ENCODE assay signal across 8 cellular contexts in genomic region chr7:131111081-131111576, GRCh38.
DNase-seq lines count a peak whose midpoint lies in the region; ATAC-seq and TF ChIP-seq lines count a peak whose summit lies in the region.

No MANE protein-coding gene starts in this region.

- H3K4me1 Mint-ChIP-seq in activated CD8-positive, alpha-beta T cell treated with anti-CD3 and anti-CD28 coated beads for 36 hours (ENCODE audit: low read depth): peaks cover 36% of the 10 kb centered on the region

- H3K4me3 ChIP-seq in psoas muscle: peak overlapping the region; percentile 98

- no peaks in the 10 kb centered on the region for H3K27me3 Mint-ChIP-seq in activated CD8-positive, alpha-beta T cell treated with anti-CD3 and anti-CD28 coated beads for 36 hours

- H3K36me3 Mint-ChIP-seq in activated CD8-positive, alpha-beta T cell treated with anti-CD3 and anti-CD28 coated beads for 36 hours (ENCODE audit: low read depth): peaks cover 6% of the 10 kb centered on the region

- H3K4me3 Mint-ChIP-seq in activated CD8-positive, alpha-beta T cell treated with anti-CD3 and anti-CD28 coated beads for 36 hours: peak overlapping the region; percentile 97

- intact Hi-C loops in activated CD8-positive, alpha-beta T cell treated with anti-CD3 and anti-CD28 coated beads for 36 hours (cut with micrococcal nuclease): no loop called here
- intact Hi-C loops in psoas muscle (cut with DNase I): loop anchor here (2.0 to 5.0 kb wide), 4 partner anchors 36 to 220 kb away; no protein-coding TSS in a partner anchor

- H3K27ac Mint-ChIP-seq in activated CD8-positive, alpha-beta T cell treated with anti-CD3 and anti-CD28 coated beads for 36 hours: peak overlapping the region; percentile 82

- CTCF ChIA-PET in activated CD8-positive, alpha-beta T cell treated with anti-CD3 and anti-CD28 coated beads for 36 hours (lab: Charles Lee): interaction anchor here (1.7 to 6.8 kb wide), 4 partner anchors 19 to 125 kb away, joined by 3 to 36 read pairs (median 6); no protein-coding TSS in a partner anchor

- H3K27me3 ChIP-seq in psoas muscle (ENCODE audit: insufficient read depth in 3 of 3, low read length in 2 of 3): no peaks in the 10 kb centered on the region

- TF ChIP-seq CTCF in activated CD8-positive, alpha-beta T cell treated with anti-CD3 and anti-CD28 coated beads for 36 hours (IDR thresholded peaks at IDR 0.05): no peak
- no peak for TF ChIP-seq CTCF in psoas muscle (IDR thresholded peaks at IDR 0.05)

- ATAC-seq in activated CD8-positive, alpha-beta T cell treated with anti-CD3 and anti-CD28 coated beads for 36 hours: no peak
- peak; percentile 4 to 23 (median 7) for ATAC-seq in psoas muscle
- ATAC-seq in GM18511 (IDR thresholded peaks at IDR 0.05; ENCODE audit: unreplicated experiment): no peak

- peak overlapping the region; percentile 96 for H3K27ac ChIP-seq in psoas muscle

- H3K4me1 ChIP-seq in psoas muscle: peaks cover 17% of the 10 kb centered on the region

- no peaks in the 10 kb centered on the region for H3K9me3 Mint-ChIP-seq in activated CD8-positive, alpha-beta T cell treated with anti-CD3 and anti-CD28 coated beads for 36 hours

- H3K9me3 ChIP-seq in psoas muscle: no peaks in the 10 kb centered on the region

- POLR2A ChIA-PET in activated CD8-positive, alpha-beta T cell treated with anti-CD3 and anti-CD28 coated beads for 36 hours (lab: Charles Lee): interaction anchor here (0.7 to 5.8 kb wide), 4 partner anchors 11 to 217 kb away, joined by 3 to 49 read pairs (median 6); partner anchors contain the start of gene MKLN1

- DNase-seq in NCI-H1105 treated with DMSO at 0.1 percent for 48 hours (lab: John Stamatoyannopoulos, UW): peak; percentile 43
- no peak for DNase-seq in NCI-H1105 (lab: John Stamatoyannopoulos, UW)
- DNase-seq in MV-4-11 (lab: John Stamatoyannopoulos, UW): peak; percentile 75
- peak; percentile 19 for DNase-seq in activated CD8-positive, alpha-beta T cell treated with anti-CD3 and anti-CD28 coated beads for 36 hours
- DNase-seq in glomerular endothelial cell (ENCODE audit: extremely low read depth, low read depth, low spot score): peak; percentile 90
- DNase-seq in psoas muscle: no peak
- no peak for DNase-seq in GDM1 (lab: John Stamatoyannopoulos, UW)

- 0 to 11% (median 1%) methylated on average over 6 of the region's 6 CpGs for WGBS in psoas muscle, 3 donors

- H3K36me3 ChIP-seq in psoas muscle (ENCODE audit: insufficient read depth in 1 of 2, low read depth in 1 of 2): peaks cover 0 to 5% of the 10 kb centered on the region in 2 donors

Comparison
In these comparisons a context has a peak if more than half of its experiments do, and no peak if none do; other contexts are left out.
1. DNase-seq: peak in NCI-H1105 treated with DMSO at 0.1 percent for 48 hours (single experiment), MV-4-11 (single experiment), activated CD8-positive, alpha-beta T cell treated with anti-CD3 and anti-CD28 coated beads for 36 hours (single experiment) and glomerular endothelial cell (single experiment); none in NCI-H1105 (single experiment), psoas muscle (0 of 2) and GDM1 (single experiment).
2. ATAC-seq: peak in psoas muscle (4 of 4); none in activated CD8-positive, alpha-beta T cell treated with anti-CD3 and anti-CD28 coated beads for 36 hours (single experiment) and GM18511 (single experiment).